12 cellular contexts compared by ENCODE assay signal in genomic region chr16:59210955-59211541, GRCh38.
A peak's percentile ranks its signal among the peaks of the same experiment; 100 is the strongest.
DNase-seq lines count a peak whose midpoint lies in the region; ATAC-seq and TF ChIP-seq lines count a peak whose summit lies in the region.
"Had no signal": no experiment of that assay in that cellular context is flagged by ENCODE, and none has a peak within 500 bp of the region (broad histone marks: within the 10 kb centered on the region; RNA-seq: fewer than 3 reads in every experiment).

No MANE protein-coding gene starts in this region.

- intact Hi-C loops in activated naive CD4-positive, alpha-beta T cell treated with anti-CD3 and anti-CD28 coated beads for 36 hours (cut with micrococcal nuclease) = no loop called here

- peak overlapping the region in 1 of 3 experiments; percentile 3 for H3K4me3 Mint-ChIP-seq in nephron
- H3K4me3 Mint-ChIP-seq in activated naive CD4-positive, alpha-beta T cell treated with anti-CD3 and anti-CD28 coated beads for 36 hours = no peak overlapping the region
- H3K4me3 Mint-ChIP-seq: T-helper 2 cell treated with Interferon-gamma antibody and Interleukin-4, amounts not matched to agents 5 μg/mL and 100 μg/mL, for 36 hours had no signal

- no peak overlapping the region for H3K4me2 ChIP-seq in MM.1S (ENCODE audit: low read depth, low read length)

- no peak overlapping the region for H3K9ac ChIP-seq in MM.1S (ENCODE audit: low read length)

- no peak overlapping the region for H2AFZ ChIP-seq in MM.1S (ENCODE audit: low read length)

- H3K27me3 Mint-ChIP-seq in nephron (ENCODE audit: low read depth) = peaks cover 4% of the 10 kb centered on the region
- no peaks in the 10 kb centered on the region for H3K27me3 Mint-ChIP-seq in activated naive CD4-positive, alpha-beta T cell treated with anti-CD3 and anti-CD28 coated beads for 36 hours (ENCODE audit: low read depth)

- no peak for TF ChIP-seq EP300 in gastroesophageal sphincter (IDR thresholded peaks at IDR 0.05)

- H3K4me1 ChIP-seq in SJSA1 (replicated peaks) (peaks cover 42% of the 10 kb centered on the region), gastroesophageal sphincter (peaks cover 2 to 16% (median 7%) of the 10 kb centered on the region in 3 donors), MM.1S (ENCODE audit: low read length) (no peaks in the 10 kb centered on the region)

- no peaks in the 10 kb centered on the region for H3K36me3 Mint-ChIP-seq in nephron (ENCODE audit: low read depth)
- H3K36me3 Mint-ChIP-seq in activated naive CD4-positive, alpha-beta T cell treated with anti-CD3 and anti-CD28 coated beads for 36 hours (ENCODE audit: low read depth) = no peaks in the 10 kb centered on the region

- H3F3A ChIP-seq in MM.1S (ENCODE audit: insufficient read depth, low read length) = no peaks in the 10 kb centered on the region

- H3K27me3 ChIP-seq in SJSA1 (replicated peaks) (no peaks in the 10 kb centered on the region), gastroesophageal sphincter (no peaks in the 10 kb centered on the region), MM.1S (replicated peaks; ENCODE audit: insufficient read depth, low read length) (no peaks in the 10 kb centered on the region)
- H3K27me3 ChIP-seq: spleen had no signal

- no peaks in the 10 kb centered on the region for H3K9me2 ChIP-seq in MM.1S (replicated peaks; ENCODE audit: insufficient read depth, low read length)

- H3K27ac Mint-ChIP-seq in nephron = peak overlapping the region; percentile 15 to 87 (median 27)
- H3K27ac Mint-ChIP-seq in activated naive CD4-positive, alpha-beta T cell treated with anti-CD3 and anti-CD28 coated beads for 36 hours = no peak overlapping the region
- H3K27ac Mint-ChIP-seq: T-helper 2 cell treated with Interferon-gamma antibody and Interleukin-4, amounts not matched to agents 5 μg/mL and 100 μg/mL, for 36 hours had no signal

- no peak for TF ChIP-seq POLR2A in gastroesophageal sphincter (IDR thresholded peaks at IDR 0.05)

- ATAC-seq in gastroesophageal sphincter = peak; percentile 90
- no peak for ATAC-seq in HG03025 (IDR thresholded peaks at IDR 0.05; ENCODE audit: low FRiP score, unreplicated experiment)
- ATAC-seq: GM12878 had no signal

- TF ChIP-seq CTCF in gastroesophageal sphincter (IDR thresholded peaks at IDR 0.05) = no peak
- no peak for TF ChIP-seq CTCF in nephron (IDR thresholded peaks at IDR 0.05; ENCODE audit: unreplicated experiment in 3 of 3)
- TF ChIP-seq CTCF in MM.1S (IDR thresholded peaks at IDR 0.05; ENCODE audit: low read length) = no peak

- H3K9me3 ChIP-seq in SJSA1 (replicated peaks) = no peaks in the 10 kb centered on the region
- H3K9me3 ChIP-seq in gastroesophageal sphincter = no peaks in the 10 kb centered on the region
- H3K9me3 ChIP-seq in MM.1S (replicated peaks; ENCODE audit: insufficient read depth, low read length) = no peaks in the 10 kb centered on the region
- H3K9me3 ChIP-seq: spleen had no signal

- 0 out of 2 replicates have a peak overlapping the region, but pooled peaks have one; percentile 5 for H3K4me3 ChIP-seq in SJSA1
- no peak overlapping the region for H3K4me3 ChIP-seq in gastroesophageal sphincter
- H3K4me3 ChIP-seq in MM.1S (ENCODE audit: low read length) = no peak overlapping the region
- H3K4me3 ChIP-seq: GM12878, spleen had no signal

- peaks cover 14% of the 10 kb centered on the region for H3K4me1 Mint-ChIP-seq in nephron
- H3K4me1 Mint-ChIP-seq in activated naive CD4-positive, alpha-beta T cell treated with anti-CD3 and anti-CD28 coated beads for 36 hours (ENCODE audit: low read depth) = peaks cover 17% of the 10 kb centered on the region

- CTCF ChIA-PET in activated naive CD4-positive, alpha-beta T cell treated with anti-CD3 and anti-CD28 coated beads for 36 hours (lab: Charles Lee) = interaction anchor here (0.9 kb wide), 1 partner anchor 11 kb away, joined by 3 read pairs; no protein-coding TSS in a partner anchor

- H3K79me2 ChIP-seq in MM.1S (ENCODE audit: low read length) = no peaks in the 10 kb centered on the region

- no peaks in the 10 kb centered on the region for H4K20me1 ChIP-seq in MM.1S (ENCODE audit: insufficient read depth, low read length)

- H3K36me3 ChIP-seq in SJSA1 (no peaks in the 10 kb centered on the region), gastroesophageal sphincter (no peaks in the 10 kb centered on the region), MM.1S (replicated peaks; ENCODE audit: insufficient read depth, low read length) (no peaks in the 10 kb centered on the region)
- H3K36me3 ChIP-seq: spleen had no signal

- WGBS in gastroesophageal sphincter (ENCODE audit: low coverage in 1 of 2), 2 donors = 5 to 17% methylated on average over 7 of the region's 7 CpGs

- DNase-seq in AG08396 (ENCODE audit: low spot score) = peak; percentile 5
- DNase-seq in SJSA1 (ENCODE audit: low read depth in 1 of 2, low spot score in 2 of 2) = peak; percentile 82 to 95
- no peak for DNase-seq in MM.1S
- no peak for DNase-seq in activated naive CD4-positive, alpha-beta T cell treated with anti-CD3 and anti-CD28 coated beads for 36 hours
- no peak for DNase-seq in NCI-H1048 (lab: John Stamatoyannopoulos, UW)
- DNase-seq: NCI-H345, spleen had no signal

- H3K9me3 Mint-ChIP-seq in nephron = no peaks in the 10 kb centered on the region
- no peaks in the 10 kb centered on the region for H3K9me3 Mint-ChIP-seq in activated naive CD4-positive, alpha-beta T cell treated with anti-CD3 and anti-CD28 coated beads for 36 hours
- H3K9me3 Mint-ChIP-seq: T-helper 2 cell treated with Interferon-gamma antibody and Interleukin-4, amounts not matched to agents 5 μg/mL and 100 μg/mL, for 36 hours had no signal

- H3K27ac ChIP-seq in SJSA1 (peak overlapping the region; percentile 90), gastroesophageal sphincter (peak overlapping the region; percentile 43 to 81 (median 66)), MM.1S (ENCODE audit: low read length) (no peak overlapping the region)
- H3K27ac ChIP-seq: spleen had no signal

Comparison
In these comparisons a context has a peak if more than half of its experiments do, and no peak if none do; other contexts are left out.
1. DNase-seq: peak in AG08396 (single experiment) and SJSA1 (2 of 2); none in MM.1S (single experiment), activated naive CD4-positive, alpha-beta T cell treated with anti-CD3 and anti-CD28 coated beads for 36 hours (single experiment) and NCI-H1048 (single experiment).